Comparison of ENCODE assay signal across 8 cellular contexts in genomic region chr1:15847100-15847892, GRCh38. TPM values are rescaled to one million over a fixed set of nuclear protein-coding genes. Genes with fewer than 3 reads are reported as not detected.
DNase-seq lines count a peak whose midpoint lies in the region; ATAC-seq and TF ChIP-seq lines count a peak whose summit lies in the region.

SPEN (plus strand) TSS chr1:15847707; CDS start chr1:15848068, 361 bp downstream.

- no peaks in the 10 kb centered on the region for H3K9me3 ChIP-seq in heart right ventricle
- H3K9me3 ChIP-seq in upper lobe of left lung = peaks cover 0 to 4% (median 0%) of the 10 kb centered on the region in 4 donors

- TF ChIP-seq POLR2A in upper lobe of left lung (IDR thresholded peaks at IDR 0.05) = peak in 3 of 4 donors; percentile 77 to 90 (median 78)

- H3K27me3 ChIP-seq in heart right ventricle (no peaks in the 10 kb centered on the region), upper lobe of left lung (no peaks in the 10 kb centered on the region)

- H3K36me3 ChIP-seq in heart right ventricle (no peaks in the 10 kb centered on the region), upper lobe of left lung (no peaks in the 10 kb centered on the region)

- H3K4me1 ChIP-seq in heart right ventricle (peaks cover 4 to 64% (median 48%) of the 10 kb centered on the region in 9 donors), upper lobe of left lung (peaks cover 29 to 42% (median 35%) of the 10 kb centered on the region in 4 donors)

- peak; percentile 53 for ATAC-seq in HG02884 (IDR thresholded peaks at IDR 0.05; ENCODE audit: unreplicated experiment)
- ATAC-seq in heart right ventricle = peak; percentile 86 to 95 (median 94)
- ATAC-seq in upper lobe of left lung (ENCODE audit: low FRiP score in 2 of 2) = peak; percentile 96 to 97

- TF ChIP-seq CTCF in GM13977 (IDR thresholded peaks at IDR 0.05; ENCODE audit: extremely low read depth, insufficient read depth, missing control alignments) = no peak
- peak in 1 of 9 donors; percentile 6 for TF ChIP-seq CTCF in heart right ventricle (IDR thresholded peaks at IDR 0.05)
- TF ChIP-seq CTCF in upper lobe of left lung (IDR thresholded peaks at IDR 0.05) = peak in 4 of 6 experiments; percentile 15 to 58 (median 49)

- peak; percentile 90 for DNase-seq in GM13977 (ENCODE audit: low spot score)
- DNase-seq in NCI-H1694 (lab: John Stamatoyannopoulos, UW) = peak; percentile 78
- peak; percentile 93 for DNase-seq in amniotic epithelial cell (ENCODE audit: low read depth)
- DNase-seq in heart right ventricle = peak; percentile 97 to 100
- DNase-seq in posterior vena cava (ENCODE audit: low spot score) = peak; percentile 100
- peak; percentile 99 to 100 for DNase-seq in upper lobe of left lung

- H3K4me3 ChIP-seq in heart right ventricle (peak within 1 kb of the TSS; percentile 68 to 95 (median 88)), upper lobe of left lung (peak within 1 kb of the TSS; percentile 69 to 94 (median 86))

- 0 to 1% methylated on average over 75 to 86 of the region's 86 CpGs for WGBS in heart right ventricle, 2 donors
- 0 to 4% methylated on average over 3 to 36 of the region's 86 CpGs for WGBS in upper lobe of left lung, 2 donors

- intact Hi-C loops in T-helper 1 cell treated with Interleukin-12 subunit alpha and Interleukin-12 subunit beta and Interleukin-4 antibody, amounts not matched to agents 30 ng/mL and 1 ng/mL, for 36 hours (cut with micrococcal nuclease) = loop anchor here (1.0 to 5.0 kb wide), 8 partner anchors 12 to 505 kb away; partner anchors contain the start of genes CPLANE2, FBXO42 and ZBTB17
- intact Hi-C loops in heart right ventricle (cut with DNase I) = loop anchor here in 4 of 10 donors (1.0 to 5.0 kb wide), 5 partner anchors 11 to 44 kb away; no protein-coding TSS in a partner anchor
- intact Hi-C loops in posterior vena cava (cut with DNase I) = loop anchor here in 1 of 2 donors (5.0 to 10.0 kb wide), 2 partner anchors 40 to 52 kb away; no protein-coding TSS in a partner anchor

- no peak for TF ChIP-seq EP300 in upper lobe of left lung (IDR thresholded peaks at IDR 0.05)

- H3K27ac ChIP-seq in heart right ventricle = peak within 1 kb of the TSS; percentile 91 to 99 (median 96)
- H3K27ac ChIP-seq in upper lobe of left lung = peak within 1 kb of the TSS; percentile 92 to 99 (median 97)

- in situ Hi-C loops in GM13977 (cut with MboI; ENCODE audit: low pct_unique_long_range_greater_than_20kb, low sequenced_read_pairs, unreplicated experiment) = no loop called here

RNA-seq across cellular contexts. Expression of gene SPEN, which starts in this region (rescaled TPM):
- total RNA-seq in T-helper 1 cell treated with Interleukin-12 subunit alpha and Interleukin-12 subunit beta and Interleukin-4 antibody, amounts not matched to agents 30 ng/mL and 1 ng/mL, for 36 hours = 67.3 and 68.4 TPM in 2 replicates
- total RNA-seq in heart right ventricle (10 to 100 TPM; 24.1 to 34.4 (median 28.1) TPM), posterior vena cava (10 to 100 TPM; 59.9 to 68.5 TPM), upper lobe of left lung (10 to 100 TPM; 41.5 to 73.3 (median 51.3) TPM)
- 10 to 100 TPM; 11.2 to 12.4 TPM for polyA plus RNA-seq in heart right ventricle

Comparison
In these comparisons a context has a peak if more than half of its experiments do, and no peak if none do; other contexts are left out.
1. Peak in every context shown above with its lines: DNase-seq, ATAC-seq, H3K4me3 ChIP-seq and H3K27ac ChIP-seq.